ENCODE assay signal across 1 cellular context in the genomic region with DNA sequence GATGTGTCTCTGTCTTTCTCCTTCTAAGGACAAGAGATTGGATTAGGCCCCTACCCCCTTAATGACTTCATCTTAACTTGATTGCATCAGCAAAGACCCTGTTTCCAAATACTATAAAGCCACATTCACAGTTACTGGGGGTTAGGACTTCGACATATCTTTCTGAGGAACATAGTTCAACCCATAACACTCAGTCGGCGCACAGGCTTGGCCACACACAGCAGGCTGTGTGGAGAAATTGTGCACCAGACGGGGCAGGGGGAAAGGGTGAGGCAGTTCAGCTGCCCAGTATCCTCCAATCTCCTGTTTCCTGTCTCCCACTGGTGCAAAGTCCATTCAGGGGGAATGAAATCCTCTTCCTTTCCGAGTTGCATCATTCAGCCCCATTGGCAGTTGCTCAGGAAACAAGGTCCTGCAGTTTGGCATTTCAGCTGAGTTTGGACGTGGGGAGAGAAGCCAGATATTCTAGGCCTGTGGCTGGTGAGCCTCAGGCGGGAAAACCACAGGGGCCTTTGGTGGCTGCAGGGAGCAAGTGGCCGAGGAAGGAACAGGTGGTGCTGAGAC.
TF ChIP-seq lines count a peak whose summit lies in the region.

No MANE protein-coding gene starts in this region.

TF ChIP-seq in HepG2, 621 proteins besides CTCF, POLR2A, EP300 and RAD21 (continued from another document and continues in another):
- TF ChIP-seq, protein P1, sequence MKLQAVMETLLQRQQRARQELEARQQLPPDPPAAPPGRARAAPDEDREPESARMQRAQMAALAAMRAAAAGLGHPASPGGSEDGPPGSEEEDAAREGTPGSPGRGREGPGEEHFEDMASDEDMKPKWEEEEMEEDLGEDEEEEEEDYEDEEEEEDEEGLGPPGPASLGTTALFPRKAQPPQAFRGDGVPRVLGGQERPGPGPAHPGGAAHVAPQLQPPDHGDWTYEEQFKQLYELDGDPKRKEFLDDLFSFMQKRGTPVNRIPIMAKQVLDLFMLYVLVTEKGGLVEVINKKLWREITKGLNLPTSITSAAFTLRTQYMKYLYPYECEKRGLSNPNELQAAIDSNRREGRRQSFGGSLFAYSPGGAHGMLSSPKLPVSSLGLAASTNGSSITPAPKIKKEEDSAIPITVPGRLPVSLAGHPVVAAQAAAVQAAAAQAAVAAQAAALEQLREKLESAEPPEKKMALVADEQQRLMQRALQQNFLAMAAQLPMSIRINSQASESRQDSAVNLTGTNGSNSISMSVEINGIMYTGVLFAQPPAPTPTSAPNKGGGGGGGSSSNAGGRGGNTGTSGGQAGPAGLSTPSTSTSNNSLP (IDR thresholded peaks at IDR 0.05; ENCODE audit: low read depth, low read length): peak; percentile 44; the same call in 1 of the 2 replicates
- TF ChIP-seq TEAD3 (CRISPR knock-in tag; optimal IDR thresholded peaks at IDR 0.05; ENCODE audit: borderline replicate concordance) (peak; percentile 83), REPIN1 (CRISPR knock-in tag; IDR thresholded peaks at IDR 0.05; ENCODE audit: borderline replicate concordance, low read depth) (peak; percentile 82; the same call in 1 of the 2 replicates), SAP130 (CRISPR knock-in tag; IDR thresholded peaks at IDR 0.05; ENCODE audit: low read depth) (peak; percentile 69), CEBPB (IDR thresholded peaks at IDR 0.05; ENCODE audit: borderline replicate concordance, low read depth, low read length) (peak; percentile 97), MIER2 (CRISPR knock-in tag; IDR thresholded peaks at IDR 0.05) (peak; percentile 74; the same call in 1 of the 2 replicates), KLF13 (CRISPR knock-in tag; IDR thresholded peaks at IDR 0.05) (0 out of 2 replicates have a peak, but pooled peaks have one; percentile 53), ZNF12 (CRISPR knock-in tag; IDR thresholded peaks at IDR 0.05) (peak; percentile 81), RFXANK (CRISPR knock-in tag; IDR thresholded peaks at IDR 0.05) (peak; percentile 29; the same call in 1 of the 2 replicates), ZNF792 (CRISPR knock-in tag; IDR thresholded peaks at IDR 0.05) (peak; percentile 73; the same call in 1 of the 2 replicates), ZNF317 (CRISPR knock-in tag; IDR thresholded peaks at IDR 0.05) (peak; percentile 64; the same call in 1 of the 2 replicates), ZNF768 (CRISPR knock-in tag; IDR thresholded peaks at IDR 0.05) (peak; percentile 77), HOXA3 (CRISPR knock-in tag; IDR thresholded peaks at IDR 0.05) (peak; percentile 82), ETV6 (CRISPR knock-in tag; conservative IDR thresholded peaks at IDR 0.05) (0 out of 2 replicates have a peak, but pooled peaks have one; percentile 37), AHR (CRISPR knock-in tag; IDR thresholded peaks at IDR 0.05) (no peak), HDAC6 (IDR thresholded peaks at IDR 0.05; ENCODE audit: low read depth, low read length) (no peak), MEIS2 (CRISPR knock-in tag; IDR thresholded peaks at IDR 0.05) (0 out of 2 replicates have a peak, but pooled peaks have one; percentile 37), FOXP1 (IDR thresholded peaks at IDR 0.05) (no peak), FOXP1 (CRISPR knock-in tag; IDR thresholded peaks at IDR 0.05) (peak; percentile 28; the same call in 1 of the 2 replicates), ZNF629 (CRISPR knock-in tag; conservative IDR thresholded peaks at IDR 0.05) (peak; percentile 66), BRD4 (CRISPR knock-in tag; IDR thresholded peaks at IDR 0.05) (0 out of 2 replicates have a peak, but pooled peaks have one; percentile 57), SOX5 (CRISPR knock-in tag; IDR thresholded peaks at IDR 0.05; ENCODE audit: borderline replicate concordance) (peak; percentile 68; the same call in 1 of the 2 replicates), KDM4B (CRISPR knock-in tag; IDR thresholded peaks at IDR 0.05) (peak; percentile 74), ZFX (CRISPR knock-in tag; IDR thresholded peaks at IDR 0.05; ENCODE audit: low read depth) (peak; percentile 71; the same call in 1 of the 2 replicates), GABPB1 (CRISPR knock-in tag; IDR thresholded peaks at IDR 0.05) (peak; percentile 84), ZBTB7A (CRISPR knock-in tag; IDR thresholded peaks at IDR 0.05) (peak; percentile 68; the same call in 1 of the 2 replicates)
- TF ChIP-seq, protein P2, sequence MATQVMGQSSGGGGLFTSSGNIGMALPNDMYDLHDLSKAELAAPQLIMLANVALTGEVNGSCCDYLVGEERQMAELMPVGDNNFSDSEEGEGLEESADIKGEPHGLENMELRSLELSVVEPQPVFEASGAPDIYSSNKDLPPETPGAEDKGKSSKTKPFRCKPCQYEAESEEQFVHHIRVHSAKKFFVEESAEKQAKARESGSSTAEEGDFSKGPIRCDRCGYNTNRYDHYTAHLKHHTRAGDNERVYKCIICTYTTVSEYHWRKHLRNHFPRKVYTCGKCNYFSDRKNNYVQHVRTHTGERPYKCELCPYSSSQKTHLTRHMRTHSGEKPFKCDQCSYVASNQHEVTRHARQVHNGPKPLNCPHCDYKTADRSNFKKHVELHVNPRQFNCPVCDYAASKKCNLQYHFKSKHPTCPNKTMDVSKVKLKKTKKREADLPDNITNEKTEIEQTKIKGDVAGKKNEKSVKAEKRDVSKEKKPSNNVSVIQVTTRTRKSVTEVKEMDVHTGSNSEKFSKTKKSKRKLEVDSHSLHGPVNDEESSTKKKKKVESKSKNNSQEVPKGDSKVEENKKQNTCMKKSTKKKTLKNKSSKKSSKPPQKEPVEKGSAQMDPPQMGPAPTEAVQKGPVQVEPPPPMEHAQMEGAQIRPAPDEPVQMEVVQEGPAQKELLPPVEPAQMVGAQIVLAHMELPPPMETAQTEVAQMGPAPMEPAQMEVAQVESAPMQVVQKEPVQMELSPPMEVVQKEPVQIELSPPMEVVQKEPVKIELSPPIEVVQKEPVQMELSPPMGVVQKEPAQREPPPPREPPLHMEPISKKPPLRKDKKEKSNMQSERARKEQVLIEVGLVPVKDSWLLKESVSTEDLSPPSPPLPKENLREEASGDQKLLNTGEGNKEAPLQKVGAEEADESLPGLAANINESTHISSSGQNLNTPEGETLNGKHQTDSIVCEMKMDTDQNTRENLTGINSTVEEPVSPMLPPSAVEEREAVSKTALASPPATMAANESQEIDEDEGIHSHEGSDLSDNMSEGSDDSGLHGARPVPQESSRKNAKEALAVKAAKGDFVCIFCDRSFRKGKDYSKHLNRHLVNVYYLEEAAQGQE (IDR thresholded peaks at IDR 0.05; ENCODE audit: borderline replicate concordance in 1 of 2, low read depth in 1 of 2, low read length in 2 of 2): peak in 1 of 2 experiments; percentile 52; a peak in 1 of 4 replicates
- TF ChIP-seq, protein P3, sequence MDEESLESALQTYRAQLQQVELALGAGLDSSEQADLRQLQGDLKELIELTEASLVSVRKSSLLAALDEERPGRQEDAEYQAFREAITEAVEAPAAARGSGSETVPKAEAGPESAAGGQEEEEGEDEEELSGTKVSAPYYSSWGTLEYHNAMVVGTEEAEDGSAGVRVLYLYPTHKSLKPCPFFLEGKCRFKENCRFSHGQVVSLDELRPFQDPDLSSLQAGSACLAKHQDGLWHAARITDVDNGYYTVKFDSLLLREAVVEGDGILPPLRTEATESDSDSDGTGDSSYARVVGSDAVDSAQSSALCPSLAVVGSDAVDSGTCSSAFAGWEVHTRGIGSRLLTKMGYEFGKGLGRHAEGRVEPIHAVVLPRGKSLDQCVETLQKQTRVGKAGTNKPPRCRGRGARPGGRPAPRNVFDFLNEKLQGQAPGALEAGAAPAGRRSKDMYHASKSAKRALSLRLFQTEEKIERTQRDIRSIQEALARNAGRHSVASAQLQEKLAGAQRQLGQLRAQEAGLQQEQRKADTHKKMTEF (CRISPR knock-in tag; IDR thresholded peaks at IDR 0.05): peak; percentile 81
- TF ChIP-seq, protein P4, sequence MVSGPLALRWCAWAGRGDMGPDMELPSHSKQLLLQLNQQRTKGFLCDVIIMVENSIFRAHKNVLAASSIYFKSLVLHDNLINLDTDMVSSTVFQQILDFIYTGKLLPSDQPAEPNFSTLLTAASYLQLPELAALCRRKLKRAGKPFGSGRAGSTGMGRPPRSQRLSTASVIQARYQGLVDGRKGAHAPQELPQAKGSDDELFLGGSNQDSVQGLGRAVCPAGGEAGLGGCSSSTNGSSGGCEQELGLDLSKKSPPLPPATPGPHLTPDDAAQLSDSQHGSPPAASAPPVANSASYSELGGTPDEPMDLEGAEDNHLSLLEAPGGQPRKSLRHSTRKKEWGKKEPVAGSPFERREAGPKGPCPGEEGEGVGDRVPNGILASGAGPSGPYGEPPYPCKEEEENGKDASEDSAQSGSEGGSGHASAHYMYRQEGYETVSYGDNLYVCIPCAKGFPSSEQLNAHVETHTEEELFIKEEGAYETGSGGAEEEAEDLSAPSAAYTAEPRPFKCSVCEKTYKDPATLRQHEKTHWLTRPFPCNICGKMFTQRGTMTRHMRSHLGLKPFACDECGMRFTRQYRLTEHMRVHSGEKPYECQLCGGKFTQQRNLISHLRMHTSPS (CRISPR knock-in tag; IDR thresholded peaks at IDR 0.05; ENCODE audit: low read depth): no peak; the same call in 1 of the 2 replicates
- TF ChIP-seq, protein P5, sequence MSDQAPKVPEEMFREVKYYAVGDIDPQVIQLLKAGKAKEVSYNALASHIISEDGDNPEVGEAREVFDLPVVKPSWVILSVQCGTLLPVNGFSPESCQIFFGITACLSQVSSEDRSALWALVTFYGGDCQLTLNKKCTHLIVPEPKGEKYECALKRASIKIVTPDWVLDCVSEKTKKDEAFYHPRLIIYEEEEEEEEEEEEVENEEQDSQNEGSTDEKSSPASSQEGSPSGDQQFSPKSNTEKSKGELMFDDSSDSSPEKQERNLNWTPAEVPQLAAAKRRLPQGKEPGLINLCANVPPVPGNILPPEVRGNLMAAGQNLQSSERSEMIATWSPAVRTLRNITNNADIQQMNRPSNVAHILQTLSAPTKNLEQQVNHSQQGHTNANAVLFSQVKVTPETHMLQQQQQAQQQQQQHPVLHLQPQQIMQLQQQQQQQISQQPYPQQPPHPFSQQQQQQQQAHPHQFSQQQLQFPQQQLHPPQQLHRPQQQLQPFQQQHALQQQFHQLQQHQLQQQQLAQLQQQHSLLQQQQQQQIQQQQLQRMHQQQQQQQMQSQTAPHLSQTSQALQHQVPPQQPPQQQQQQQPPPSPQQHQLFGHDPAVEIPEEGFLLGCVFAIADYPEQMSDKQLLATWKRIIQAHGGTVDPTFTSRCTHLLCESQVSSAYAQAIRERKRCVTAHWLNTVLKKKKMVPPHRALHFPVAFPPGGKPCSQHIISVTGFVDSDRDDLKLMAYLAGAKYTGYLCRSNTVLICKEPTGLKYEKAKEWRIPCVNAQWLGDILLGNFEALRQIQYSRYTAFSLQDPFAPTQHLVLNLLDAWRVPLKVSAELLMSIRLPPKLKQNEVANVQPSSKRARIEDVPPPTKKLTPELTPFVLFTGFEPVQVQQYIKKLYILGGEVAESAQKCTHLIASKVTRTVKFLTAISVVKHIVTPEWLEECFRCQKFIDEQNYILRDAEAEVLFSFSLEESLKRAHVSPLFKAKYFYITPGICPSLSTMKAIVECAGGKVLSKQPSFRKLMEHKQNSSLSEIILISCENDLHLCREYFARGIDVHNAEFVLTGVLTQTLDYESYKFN (CRISPR knock-in tag; conservative IDR thresholded peaks at IDR 0.05): peak; percentile 86
- TF ChIP-seq, protein P6, sequence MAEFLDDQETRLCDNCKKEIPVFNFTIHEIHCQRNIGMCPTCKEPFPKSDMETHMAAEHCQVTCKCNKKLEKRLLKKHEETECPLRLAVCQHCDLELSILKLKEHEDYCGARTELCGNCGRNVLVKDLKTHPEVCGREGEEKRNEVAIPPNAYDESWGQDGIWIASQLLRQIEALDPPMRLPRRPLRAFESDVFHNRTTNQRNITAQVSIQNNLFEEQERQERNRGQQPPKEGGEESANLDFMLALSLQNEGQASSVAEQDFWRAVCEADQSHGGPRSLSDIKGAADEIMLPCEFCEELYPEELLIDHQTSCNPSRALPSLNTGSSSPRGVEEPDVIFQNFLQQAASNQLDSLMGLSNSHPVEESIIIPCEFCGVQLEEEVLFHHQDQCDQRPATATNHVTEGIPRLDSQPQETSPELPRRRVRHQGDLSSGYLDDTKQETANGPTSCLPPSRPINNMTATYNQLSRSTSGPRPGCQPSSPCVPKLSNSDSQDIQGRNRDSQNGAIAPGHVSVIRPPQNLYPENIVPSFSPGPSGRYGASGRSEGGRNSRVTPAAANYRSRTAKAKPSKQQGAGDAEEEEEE (CRISPR knock-in tag; IDR thresholded peaks at IDR 0.05; ENCODE audit: borderline replicate concordance): peak; percentile 64; the same call in 1 of the 2 replicates
- TF ChIP-seq, protein P7, sequence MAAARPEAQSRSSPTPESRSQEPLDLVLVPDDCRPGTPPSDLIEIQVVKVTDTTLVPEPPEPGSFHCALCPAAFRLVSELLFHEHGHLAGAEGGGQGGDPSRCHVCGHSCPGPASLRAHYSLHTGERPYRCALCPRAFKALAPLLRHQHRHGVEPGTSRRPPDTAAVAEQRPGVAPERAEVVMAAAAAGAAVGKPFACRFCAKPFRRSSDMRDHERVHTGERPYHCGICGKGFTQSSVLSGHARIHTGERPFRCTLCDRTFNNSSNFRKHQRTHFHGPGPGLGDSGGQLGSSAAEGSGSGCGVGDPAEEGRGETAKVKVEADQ (CRISPR knock-in tag; IDR thresholded peaks at IDR 0.05; ENCODE audit: borderline replicate concordance): 0 out of 2 replicates have a peak, but pooled peaks have one; percentile 18
- TF ChIP-seq, protein P8, sequence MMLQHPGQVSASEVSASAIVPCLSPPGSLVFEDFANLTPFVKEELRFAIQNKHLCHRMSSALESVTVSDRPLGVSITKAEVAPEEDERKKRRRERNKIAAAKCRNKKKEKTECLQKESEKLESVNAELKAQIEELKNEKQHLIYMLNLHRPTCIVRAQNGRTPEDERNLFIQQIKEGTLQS (CRISPR knock-in tag; IDR thresholded peaks at IDR 0.05): peak; percentile 95
- TF ChIP-seq, protein P9, sequence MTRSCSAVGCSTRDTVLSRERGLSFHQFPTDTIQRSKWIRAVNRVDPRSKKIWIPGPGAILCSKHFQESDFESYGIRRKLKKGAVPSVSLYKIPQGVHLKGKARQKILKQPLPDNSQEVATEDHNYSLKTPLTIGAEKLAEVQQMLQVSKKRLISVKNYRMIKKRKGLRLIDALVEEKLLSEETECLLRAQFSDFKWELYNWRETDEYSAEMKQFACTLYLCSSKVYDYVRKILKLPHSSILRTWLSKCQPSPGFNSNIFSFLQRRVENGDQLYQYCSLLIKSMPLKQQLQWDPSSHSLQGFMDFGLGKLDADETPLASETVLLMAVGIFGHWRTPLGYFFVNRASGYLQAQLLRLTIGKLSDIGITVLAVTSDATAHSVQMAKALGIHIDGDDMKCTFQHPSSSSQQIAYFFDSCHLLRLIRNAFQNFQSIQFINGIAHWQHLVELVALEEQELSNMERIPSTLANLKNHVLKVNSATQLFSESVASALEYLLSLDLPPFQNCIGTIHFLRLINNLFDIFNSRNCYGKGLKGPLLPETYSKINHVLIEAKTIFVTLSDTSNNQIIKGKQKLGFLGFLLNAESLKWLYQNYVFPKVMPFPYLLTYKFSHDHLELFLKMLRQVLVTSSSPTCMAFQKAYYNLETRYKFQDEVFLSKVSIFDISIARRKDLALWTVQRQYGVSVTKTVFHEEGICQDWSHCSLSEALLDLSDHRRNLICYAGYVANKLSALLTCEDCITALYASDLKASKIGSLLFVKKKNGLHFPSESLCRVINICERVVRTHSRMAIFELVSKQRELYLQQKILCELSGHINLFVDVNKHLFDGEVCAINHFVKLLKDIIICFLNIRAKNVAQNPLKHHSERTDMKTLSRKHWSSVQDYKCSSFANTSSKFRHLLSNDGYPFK (CRISPR knock-in tag; IDR thresholded peaks at IDR 0.05; ENCODE audit: borderline replicate concordance): peak; percentile 30; the same call in 1 of the 2 replicates
- TF ChIP-seq, protein P10, sequence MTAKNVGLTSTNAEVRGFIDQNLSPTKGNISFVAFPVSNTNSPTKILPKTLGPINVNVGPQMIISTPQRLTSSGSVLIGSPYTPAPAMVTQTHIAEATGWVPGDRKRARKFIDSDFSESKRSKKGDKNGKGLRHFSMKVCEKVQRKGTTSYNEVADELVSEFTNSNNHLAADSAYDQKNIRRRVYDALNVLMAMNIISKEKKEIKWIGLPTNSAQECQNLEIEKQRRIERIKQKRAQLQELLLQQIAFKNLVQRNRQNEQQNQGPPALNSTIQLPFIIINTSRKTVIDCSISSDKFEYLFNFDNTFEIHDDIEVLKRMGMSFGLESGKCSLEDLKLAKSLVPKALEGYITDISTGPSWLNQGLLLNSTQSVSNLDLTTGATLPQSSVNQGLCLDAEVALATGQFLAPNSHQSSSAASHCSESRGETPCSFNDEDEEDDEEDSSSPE (CRISPR knock-in tag; IDR thresholded peaks at IDR 0.05): peak; percentile 61
